16 cellular contexts compared by ENCODE assay signal in the genomic region with DNA sequence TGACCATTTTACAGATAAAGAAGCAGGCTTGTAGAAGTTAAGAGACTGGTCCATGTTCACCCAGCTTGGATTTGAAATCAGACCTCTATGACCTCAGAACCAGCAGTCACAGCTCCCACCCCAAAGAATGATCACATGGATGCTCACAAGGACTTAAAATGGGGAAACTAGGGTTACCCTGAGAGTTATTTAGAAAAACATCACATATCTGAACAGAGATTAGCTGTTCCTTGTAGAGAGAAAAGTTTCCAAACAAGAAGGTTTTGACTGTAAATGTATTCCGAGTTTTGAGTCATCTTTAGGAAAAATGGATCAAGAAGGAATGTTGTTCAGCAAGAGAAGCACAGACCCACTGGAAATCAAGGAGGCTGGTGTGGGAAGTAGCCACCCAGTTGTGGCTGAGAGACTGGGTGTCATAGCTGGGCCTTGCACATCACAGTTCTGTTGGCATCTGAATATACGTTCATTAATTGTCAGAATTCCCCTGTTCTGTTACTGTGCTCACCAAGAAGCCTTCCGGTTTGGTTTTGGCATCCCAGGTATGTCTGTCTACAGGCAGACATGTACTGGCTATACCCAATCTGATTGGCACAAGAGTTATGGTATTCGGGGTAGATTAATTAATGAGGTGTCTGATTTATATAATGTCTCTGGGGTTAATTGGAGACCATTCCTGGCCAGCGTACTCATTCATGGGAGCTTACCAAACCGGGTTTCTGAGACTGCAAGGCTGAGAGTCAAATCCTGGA.
DNase-seq lines count a peak whose midpoint lies in the region; ATAC-seq and TF ChIP-seq lines count a peak whose summit lies in the region.
"Had no signal": no experiment of that assay in that cellular context is flagged by ENCODE, and none has a peak within 500 bp of the region (broad histone marks: within the 10 kb centered on the region; RNA-seq: fewer than 3 reads in every experiment).

No MANE protein-coding gene starts in this region.

- TF ChIP-seq CTCF in esophagus muscularis mucosa (IDR thresholded peaks at IDR 0.05) (no peak), tibial artery (IDR thresholded peaks at IDR 0.05) (no peak)

- intact Hi-C loops in esophagus muscularis mucosa (cut with DNase I) (loop anchor here (10.0 kb wide), 1 partner anchor 381 kb away; no protein-coding TSS in a partner anchor), tibial artery (cut with DNase I; ENCODE audit: low total_unique reads) (no loop called here)

- no peaks in the 10 kb centered on the region for H3K4me1 Mint-ChIP-seq in stimulated activated naive B cell treated with anti-CD40 and anti-IgM and Interleukin-4, amounts not matched to agents 10 μg/mL and 1 μg/mL and 100 μg/mL, for 72 hours

- DNase-seq in LHCN-M2 (ENCODE audit: low read depth) (peak; percentile 19), esophagus muscularis mucosa (ENCODE audit: extremely low spot score) (no peak), tibial artery (no peak), NCI-H446 treated with DMSO at 0.1 percent for 48 hours (lab: John Stamatoyannopoulos, UW) (no peak), iPS-NIHi7 (ENCODE audit: extremely low spot score) (no peak)
- no peak for DNase-seq in stimulated activated naive B cell treated with anti-CD40 and anti-IgM and Interleukin-4, amounts not matched to agents 10 μg/mL and 1 μg/mL and 100 μg/mL, for 72 hours
- DNase-seq: MV-4-11, NCI-H1417 treated with DMSO at 0.1 percent for 48 hours, NCI-H2029, NCI-H2171 treated with DMSO at 0.1 percent for 48 hours, NCI-H510A treated with DMSO at 0.1 percent for 48 hours, Peyer's patch, SIG-M5 had no signal

- H3K9me3 ChIP-seq in esophagus muscularis mucosa (no peaks in the 10 kb centered on the region), mucosa of rectum (ENCODE audit: control insufficient read depth in 2 of 2, low read length in 2 of 2) (no peaks in the 10 kb centered on the region), tibial artery (no peaks in the 10 kb centered on the region)
- H3K9me3 ChIP-seq: BLaER1, Peyer's patch had no signal

- ATAC-seq in stimulated activated naive B cell treated with anti-CD40 and anti-IgM and Interleukin-4, amounts not matched to agents 10 μg/mL and 1 μg/mL and 100 μg/mL, for 72 hours (replicated peaks) = no peak
- ATAC-seq: HepG2 had no signal

- H3K4me3 Mint-ChIP-seq in stimulated activated naive B cell treated with anti-CD40 and anti-IgM and Interleukin-4, amounts not matched to agents 10 μg/mL and 1 μg/mL and 100 μg/mL, for 72 hours = no peak overlapping the region

- peaks cover 18 to 61% (median 50%) of the 10 kb centered on the region in 4 donors for H3K4me1 ChIP-seq in esophagus muscularis mucosa
- H3K4me1 ChIP-seq in mucosa of rectum (ENCODE audit: control insufficient read depth in 2 of 2, insufficient read depth in 2 of 2, low read length in 2 of 2) = no peaks in the 10 kb centered on the region
- H3K4me1 ChIP-seq in tibial artery = peaks cover 0 to 65% (median 21%) of the 10 kb centered on the region in 4 donors
- H3K4me1 ChIP-seq: Peyer's patch had no signal

- no peak for TF ChIP-seq EP300 in esophagus muscularis mucosa (IDR thresholded peaks at IDR 0.05)

- H3K27me3 ChIP-seq in esophagus muscularis mucosa (no peaks in the 10 kb centered on the region), mucosa of rectum (ENCODE audit: control insufficient read depth in 2 of 2, insufficient read depth in 2 of 2, low read length in 2 of 2) (no peaks in the 10 kb centered on the region), tibial artery (no peaks in the 10 kb centered on the region)
- H3K27me3 ChIP-seq: BLaER1, Peyer's patch had no signal

- H3K36me3 Mint-ChIP-seq in stimulated activated naive B cell treated with anti-CD40 and anti-IgM and Interleukin-4, amounts not matched to agents 10 μg/mL and 1 μg/mL and 100 μg/mL, for 72 hours = no peaks in the 10 kb centered on the region

- H3K27me3 Mint-ChIP-seq in stimulated activated naive B cell treated with anti-CD40 and anti-IgM and Interleukin-4, amounts not matched to agents 10 μg/mL and 1 μg/mL and 100 μg/mL, for 72 hours = peaks cover 16 to 24% of the 10 kb centered on the region in 2 donors

- TF ChIP-seq POLR2A in esophagus muscularis mucosa (IDR thresholded peaks at IDR 0.05; ENCODE audit: low read depth) = no peak

- H3K4me3 ChIP-seq in esophagus muscularis mucosa = no peak overlapping the region
- H3K4me3 ChIP-seq in mucosa of rectum (ENCODE audit: low read length in 2 of 2) = no peak overlapping the region
- no peak overlapping the region for H3K4me3 ChIP-seq in tibial artery
- H3K4me3 ChIP-seq: BLaER1, Peyer's patch had no signal

- WGBS in esophagus muscularis mucosa = 76% methylated on average over 6 of the region's 6 CpGs

- H3K27ac Mint-ChIP-seq in stimulated activated naive B cell treated with anti-CD40 and anti-IgM and Interleukin-4, amounts not matched to agents 10 μg/mL and 1 μg/mL and 100 μg/mL, for 72 hours = no peak overlapping the region

- no peaks in the 10 kb centered on the region for H3K9me3 Mint-ChIP-seq in stimulated activated naive B cell treated with anti-CD40 and anti-IgM and Interleukin-4, amounts not matched to agents 10 μg/mL and 1 μg/mL and 100 μg/mL, for 72 hours

- no peaks in the 10 kb centered on the region for H3K36me3 ChIP-seq in esophagus muscularis mucosa
- H3K36me3 ChIP-seq in mucosa of rectum (ENCODE audit: control insufficient read depth in 2 of 2, insufficient read depth in 2 of 2, low read length in 2 of 2) = no peaks in the 10 kb centered on the region
- no peaks in the 10 kb centered on the region for H3K36me3 ChIP-seq in tibial artery
- H3K36me3 ChIP-seq: BLaER1, Peyer's patch had no signal

- no peak overlapping the region for H3K9ac ChIP-seq in mucosa of rectum (ENCODE audit: low read depth in 1 of 2, low read length in 2 of 2)
- H3K9ac ChIP-seq: BLaER1 had no signal

- H3K27ac ChIP-seq in esophagus muscularis mucosa (replicated peaks in 1 of 4) (peak overlapping the region; percentile 27 to 60 (median 43)), mucosa of rectum (ENCODE audit: low read depth in 2 of 2, low read length in 2 of 2) (peak overlapping the region; percentile 28 to 50), tibial artery (peak overlapping the region; percentile 2 to 76)
- H3K27ac ChIP-seq: BLaER1 had no signal
